2 cellular contexts compared by ENCODE assay signal in genomic region chr14:51604078-51604477, GRCh38.
TF ChIP-seq lines count a peak whose summit lies in the region.

No MANE protein-coding gene starts in this region.

TF ChIP-seq in SK-N-SH, 30 proteins besides CTCF, POLR2A, EP300 and RAD21 (continues in another document):
- TF ChIP-seq FOSL2 (IDR thresholded peaks at IDR 0.05; ENCODE audit: borderline replicate concordance, low read depth) (no peak), JUND (IDR thresholded peaks at IDR 0.05) (peak; percentile 58), USF2 (IDR thresholded peaks at IDR 0.05; ENCODE audit: borderline replicate concordance, low read depth, low read length) (no peak), TCF12 (IDR thresholded peaks at IDR 0.05) (peak; percentile 70), EZH2phosphoT487 (IDR thresholded peaks at IDR 0.05; ENCODE audit: borderline replicate concordance, low read depth) (no peak), TAF1 (IDR thresholded peaks at IDR 0.05; ENCODE audit: borderline replicate concordance, low read depth, low read length) (no peak), GABPA (IDR thresholded peaks at IDR 0.05; ENCODE audit: low read depth) (no peak), NFIC (IDR thresholded peaks at IDR 0.05; ENCODE audit: borderline replicate concordance) (peak; percentile 43), SMC3 (IDR thresholded peaks at IDR 0.05; ENCODE audit: low read depth, low read length) (no peak), RCOR1 (IDR thresholded peaks at IDR 0.05; ENCODE audit: low read length) (no peak), MAX (IDR thresholded peaks at IDR 0.05; ENCODE audit: low read depth) (0 out of 2 replicates have a peak, but pooled peaks have one; percentile 30), ZBTB33 (IDR thresholded peaks at IDR 0.05; ENCODE audit: borderline replicate concordance, low read depth) (0 out of 2 replicates have a peak, but pooled peaks have one; percentile 13), FOXM1 (IDR thresholded peaks at IDR 0.05; ENCODE audit: low read depth) (no peak), RXRA (IDR thresholded peaks at IDR 0.05; ENCODE audit: borderline replicate concordance, low read depth) (peak; percentile 15; the same call in 1 of the 2 replicates), RFX5 (IDR thresholded peaks at IDR 0.05; ENCODE audit: low read length) (no peak), USF1 (IDR thresholded peaks at IDR 0.05; ENCODE audit: borderline replicate concordance, low read depth) (0 out of 2 replicates have a peak, but pooled peaks have one; percentile 13), PBX3 (IDR thresholded peaks at IDR 0.05) (peak; percentile 60), GATA2 (CRISPR knock-in tag; IDR thresholded peaks at IDR 0.05) (no peak), REST (IDR thresholded peaks at IDR 0.05; ENCODE audit: low read depth, low read length) (0 out of 2 replicates have a peak, but pooled peaks have one; percentile 29), CHD2 (IDR thresholded peaks at IDR 0.05; ENCODE audit: low read length, partially characterized antibody) (no peak), MXI1 (IDR thresholded peaks at IDR 0.05; ENCODE audit: low read depth, low read length) (no peak), TEAD4 (IDR thresholded peaks at IDR 0.05; ENCODE audit: borderline replicate concordance, insufficient read depth) (peak; percentile 59), YY1 (IDR thresholded peaks at IDR 0.05; ENCODE audit: low read depth) (no peak)

TF ChIP-seq in HepG2, 621 proteins besides CTCF, POLR2A, EP300 and RAD21:
- no peak for TF ChIP-seq THAP8 (CRISPR knock-in tag; IDR thresholded peaks at IDR 0.05; ENCODE audit: borderline replicate concordance)
- TF ChIP-seq ZMYM4 (CRISPR knock-in tag; IDR thresholded peaks at IDR 0.05) = no peak
- no peak for TF ChIP-seq ZNF432 (CRISPR knock-in tag; IDR thresholded peaks at IDR 0.05; ENCODE audit: borderline replicate concordance)
- no peak for TF ChIP-seq ZNF782 (CRISPR knock-in tag; IDR thresholded peaks at IDR 0.05; ENCODE audit: borderline replicate concordance)
- no peak for TF ChIP-seq HNRNPUL1 (IDR thresholded peaks at IDR 0.05; ENCODE audit: low read depth, low read length)
- TF ChIP-seq ZNF704 (CRISPR knock-in tag; IDR thresholded peaks at IDR 0.05; ENCODE audit: borderline replicate concordance) = no peak
- no peak for TF ChIP-seq BATF2 (CRISPR knock-in tag; IDR thresholded peaks at IDR 0.05)
- TF ChIP-seq HOXD1 (CRISPR knock-in tag; IDR thresholded peaks at IDR 0.05) = no peak
- TF ChIP-seq PRDM10 (CRISPR knock-in tag; IDR thresholded peaks at IDR 0.05; ENCODE audit: low read depth) = no peak
- TF ChIP-seq RBAK (CRISPR knock-in tag; IDR thresholded peaks at IDR 0.05) = no peak
- TF ChIP-seq PREB (CRISPR knock-in tag; IDR thresholded peaks at IDR 0.05) = no peak
- no peak for TF ChIP-seq GATAD2A (CRISPR knock-in tag; IDR thresholded peaks at IDR 0.05)
- no peak for TF ChIP-seq FIP1L1 (IDR thresholded peaks at IDR 0.05; ENCODE audit: borderline replicate concordance, insufficient read depth, low read depth, low read length)
- TF ChIP-seq RBM22 (optimal IDR thresholded peaks at IDR 0.05; ENCODE audit: low read length) = no peak
- no peak for TF ChIP-seq ZNF784 (CRISPR knock-in tag; IDR thresholded peaks at IDR 0.05; ENCODE audit: borderline replicate concordance)
- no peak for TF ChIP-seq DNMT3B (CRISPR knock-in tag; conservative IDR thresholded peaks at IDR 0.05)
- no peak for TF ChIP-seq NFAT5 (CRISPR knock-in tag; IDR thresholded peaks at IDR 0.05)
- no peak for TF ChIP-seq ATF5 (CRISPR knock-in tag; IDR thresholded peaks at IDR 0.05; ENCODE audit: low read depth)
- TF ChIP-seq KLF16 (CRISPR knock-in tag; IDR thresholded peaks at IDR 0.05) = no peak
- no peak for TF ChIP-seq ZNF124 (CRISPR knock-in tag; IDR thresholded peaks at IDR 0.05)
